ENCODE assay signal across 1 cellular context in genomic region chr4:74453037-74453635, GRCh38.
TF ChIP-seq lines count a peak whose summit lies in the region.

No MANE protein-coding gene starts in this region.

TF ChIP-seq in K562, 482 proteins besides CTCF, POLR2A, EP300 and RAD21 (continued from another document and continues in another):
- TF ChIP-seq HINFP (tag; conservative IDR thresholded peaks at IDR 0.05; ENCODE audit: low read depth) (no peak), NKRF (IDR thresholded peaks at IDR 0.05; ENCODE audit: borderline replicate concordance) (no peak), HNRNPLL (IDR thresholded peaks at IDR 0.05; ENCODE audit: low read depth, low read length, poor library complexity, severe bottlenecking) (no peak), ZC3H11A (IDR thresholded peaks at IDR 0.05; ENCODE audit: low read depth, low read length) (no peak), MLLT1 (IDR thresholded peaks at IDR 0.05) (0 out of 4 replicates have a peak, but pooled peaks have one; percentile 21 to 49), ZNF561 (CRISPR knock-in tag; conservative IDR thresholded peaks at IDR 0.05) (no peak), SMARCB1 (IDR thresholded peaks at IDR 0.05; ENCODE audit: insufficient read length, low read depth) (no peak), ARID1B (IDR thresholded peaks at IDR 0.05) (peak; percentile 96), SMARCA4 (IDR thresholded peaks at IDR 0.05) (peak; percentile 93), ZNF263 (CRISPR knock-in tag; IDR thresholded peaks at IDR 0.05; ENCODE audit: borderline replicate concordance) (no peak), TCF3 (CRISPR knock-in tag; IDR thresholded peaks at IDR 0.05) (peak; percentile 94), HES1 (IDR thresholded peaks at IDR 0.05; ENCODE audit: low read depth) (no peak), ZBTB9 (CRISPR knock-in tag; IDR thresholded peaks at IDR 0.05) (no peak), GABPA (tag; conservative IDR thresholded peaks at IDR 0.05; ENCODE audit: low read depth) (no peak), RUNX1 (IDR thresholded peaks at IDR 0.05; ENCODE audit: low read depth) (no peak), BRF2 (IDR thresholded peaks at IDR 0.05; ENCODE audit: borderline replicate concordance, insufficient read depth, insufficient read length) (no peak), LARP7 (IDR thresholded peaks at IDR 0.05) (0 out of 2 replicates have a peak, but pooled peaks have one; percentile 44), CREB1 (IDR thresholded peaks at IDR 0.05) (0 out of 2 replicates have a peak, but pooled peaks have one; percentile 30), CREB1 (CRISPR knock-in tag; IDR thresholded peaks at IDR 0.05) (no peak), PRDM10 (IDR thresholded peaks at IDR 0.05; ENCODE audit: partially characterized antibody) (peak; percentile 64), GABPB2 (CRISPR knock-in tag; conservative IDR thresholded peaks at IDR 0.05) (no peak), ETS1 (conservative IDR thresholded peaks at IDR 0.05; ENCODE audit: control insufficient read depth, low read depth, low read length) (no peak), ZNF655 (CRISPR knock-in tag; IDR thresholded peaks at IDR 0.05) (no peak), HDAC8 (tag; IDR thresholded peaks at IDR 0.05) (no peak), CBX8 (IDR thresholded peaks at IDR 0.05; ENCODE audit: borderline replicate concordance, extremely low read depth, low read depth, low read length, poor library complexity, severe bottlenecking) (no peak), ZNF584 (CRISPR knock-in tag; IDR thresholded peaks at IDR 0.05; ENCODE audit: low read depth) (no peak), CBFA2T3 (IDR thresholded peaks at IDR 0.05) (peak; percentile 93), TAF7 (tag; IDR thresholded peaks at IDR 0.05) (no peak), L3MBTL2 (IDR thresholded peaks at IDR 0.05) (peak; percentile 68), HMG20B (CRISPR knock-in tag; IDR thresholded peaks at IDR 0.05) (no peak), ZNF740 (CRISPR knock-in tag; IDR thresholded peaks at IDR 0.05) (no peak), ZNF740 (tag; IDR thresholded peaks at IDR 0.05) (no peak), ZNF778 (CRISPR knock-in tag; IDR thresholded peaks at IDR 0.05) (no peak), ZNF133 (CRISPR knock-in tag; IDR thresholded peaks at IDR 0.05) (no peak), ZNF184 (CRISPR knock-in tag; IDR thresholded peaks at IDR 0.05) (no peak), CTBP1 (IDR thresholded peaks at IDR 0.05; ENCODE audit: borderline replicate concordance) (no peak), PHB2 (IDR thresholded peaks at IDR 0.05; ENCODE audit: low read depth) (peak; percentile 36; the same call in 1 of the 2 replicates), HDAC3 (IDR thresholded peaks at IDR 0.05; ENCODE audit: borderline replicate concordance, partially characterized antibody) (peak; percentile 64), FIP1L1 (IDR thresholded peaks at IDR 0.05; ENCODE audit: low read depth, low read length, poor library complexity, severe bottlenecking) (no peak), PRMT5 (CRISPR knock-in tag; IDR thresholded peaks at IDR 0.05) (no peak), FOXM1 (IDR thresholded peaks at IDR 0.05; ENCODE audit: low read depth) (peak; percentile 56; the same call in 1 of the 2 replicates), FOXM1 (CRISPR knock-in tag; IDR thresholded peaks at IDR 0.05; ENCODE audit: low read depth) (no peak), ZFP36 (IDR thresholded peaks at IDR 0.05; ENCODE audit: low read depth, low read length, partially characterized antibody) (no peak), SOX6 (IDR thresholded peaks at IDR 0.05) (peak; percentile 99), RBBP5 (IDR thresholded peaks at IDR 0.05; ENCODE audit: borderline replicate concordance, insufficient read depth, low read length, poor library complexity, severe bottlenecking) (no peak), ZNF175 (CRISPR knock-in tag; IDR thresholded peaks at IDR 0.05; ENCODE audit: low read depth) (peak; percentile 72; the same call in 1 of the 2 replicates), MXD1 (CRISPR knock-in tag; IDR thresholded peaks at IDR 0.05; ENCODE audit: borderline replicate concordance, poor library complexity, severe bottlenecking) (no peak), ZBTB49 (CRISPR knock-in tag; IDR thresholded peaks at IDR 0.05; ENCODE audit: borderline replicate concordance) (no peak)
